Comparison of ENCODE assay signal across 8 cellular contexts in the genomic region with DNA sequence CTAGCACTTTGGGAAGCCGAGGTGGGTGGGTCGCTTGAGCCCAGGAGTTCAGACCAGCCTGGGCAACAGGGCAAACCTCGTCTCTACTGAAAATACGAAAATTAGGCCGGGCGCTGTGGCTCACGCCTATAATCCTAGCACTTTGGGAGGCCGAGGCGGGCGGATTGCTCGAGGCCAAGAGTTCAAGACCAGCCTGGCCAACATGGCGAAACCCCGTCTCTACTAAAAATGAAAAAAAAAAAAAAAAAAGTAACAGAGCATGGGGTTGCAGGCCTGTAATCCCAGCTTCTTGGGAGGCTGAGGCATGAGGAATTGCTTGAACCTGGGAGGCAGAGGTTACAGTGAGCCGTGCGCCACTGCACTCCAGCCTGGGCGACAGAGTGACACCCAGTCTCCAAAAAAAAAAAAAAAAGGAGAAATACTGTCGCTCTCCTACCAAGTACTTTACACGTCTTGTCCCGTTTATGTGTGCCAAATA. TPM values are rescaled to one million over a fixed set of nuclear protein-coding genes. Genes with fewer than 3 reads are reported as not detected.
DNase-seq lines count a peak whose midpoint lies in the region; ATAC-seq and TF ChIP-seq lines count a peak whose summit lies in the region.

No MANE protein-coding gene starts in this region.

- H3K9me3 ChIP-seq in left ventricle myocardium inferior (replicated peaks): no peaks in the 10 kb centered on the region
- H3K9me3 ChIP-seq in mucosa of rectum (ENCODE audit: control insufficient read depth in 2 of 2, low read length in 2 of 2): no peaks in the 10 kb centered on the region
- H3K9me3 ChIP-seq in effector memory CD4-positive, alpha-beta T cell (ENCODE audit: control insufficient read depth, low read length): no peaks in the 10 kb centered on the region

- POLR2A ChIA-PET in MCF 10A (lab: Yijun Ruan, JAX): interaction anchor here (0.6 to 1.7 kb wide), 8 partner anchors 11 to 384 kb away, joined by 3 to 13 read pairs (median 3); a partner anchor contains a TSS

- H3K27me3 ChIP-seq in left ventricle myocardium inferior (ENCODE audit: low read depth): no peaks in the 10 kb centered on the region
- no peaks in the 10 kb centered on the region for H3K27me3 ChIP-seq in mucosa of rectum (ENCODE audit: control insufficient read depth in 2 of 2, insufficient read depth in 2 of 2, low read length in 2 of 2)
- H3K27me3 ChIP-seq in effector memory CD4-positive, alpha-beta T cell (replicated peaks; ENCODE audit: control insufficient read depth, insufficient read depth, low read length, poor library complexity, severe bottlenecking): no peaks in the 10 kb centered on the region

- H3K27ac ChIP-seq in left ventricle myocardium inferior (replicated peaks) (no peak overlapping the region), mucosa of rectum (ENCODE audit: low read depth in 2 of 2, low read length in 2 of 2) (no peak overlapping the region)
- H3K27ac ChIP-seq in effector memory CD4-positive, alpha-beta T cell (ENCODE audit: insufficient read depth, low read length, poor library complexity, severe bottlenecking): no peak overlapping the region

- H3K36me3 Mint-ChIP-seq in MCF 10A (ENCODE audit: insufficient read depth, unreplicated experiment): peaks cover 5% of the 10 kb centered on the region

- ATAC-seq in Right ventricle myocardium inferior: no peak

- no peaks in the 10 kb centered on the region for H3K36me3 ChIP-seq in left ventricle myocardium inferior
- H3K36me3 ChIP-seq in mucosa of rectum (ENCODE audit: control insufficient read depth in 2 of 2, insufficient read depth in 2 of 2, low read length in 2 of 2): no peaks in the 10 kb centered on the region
- H3K36me3 ChIP-seq in effector memory CD4-positive, alpha-beta T cell (ENCODE audit: control insufficient read depth, insufficient read depth, low read length): no peaks in the 10 kb centered on the region

- no peaks in the 10 kb centered on the region for H3K27me3 Mint-ChIP-seq in MCF 10A (ENCODE audit: insufficient read depth, unreplicated experiment)

- peak overlapping the region; percentile 71 for H3K4me3 ChIP-seq in left ventricle myocardium inferior
- H3K4me3 ChIP-seq in mucosa of rectum (ENCODE audit: low read length in 2 of 2): peak overlapping the region; percentile 70 to 85
- no peak overlapping the region for H3K4me3 ChIP-seq in effector memory CD4-positive, alpha-beta T cell (ENCODE audit: insufficient read depth, low read depth, low read length, poor library complexity, severe bottlenecking)

- CTCF ChIA-PET in MCF 10A (lab: Yijun Ruan, JAX): interaction anchor here (0.6 to 18.0 kb wide), 15 partner anchors 9 to 779 kb away, joined by 3 to 242 read pairs (median 5); a partner anchor contains a TSS

- H3K9me3 Mint-ChIP-seq in MCF 10A (ENCODE audit: unreplicated experiment): no peaks in the 10 kb centered on the region

- intact Hi-C loops in left ventricle myocardium inferior (cut with micrococcal nuclease): no loop called here
- intact Hi-C loops in Right ventricle myocardium inferior (cut with DNase I): no loop called here
- intact Hi-C loops in MCF 10A (cut with micrococcal nuclease): no loop called here

- no peak for TF ChIP-seq CTCF in left ventricle myocardium inferior (IDR thresholded peaks at IDR 0.05; ENCODE audit: borderline replicate concordance)
- TF ChIP-seq CTCF in MCF 10A (IDR thresholded peaks at IDR 0.05; ENCODE audit: unreplicated experiment): no peak

- H3K4me1 Mint-ChIP-seq in MCF 10A (ENCODE audit: insufficient read depth, unreplicated experiment): peaks cover 33% of the 10 kb centered on the region

- TSS peak; percentile 16 for BruUV-seq in MCF 10A (replicated peaks; lab: Mats Ljungman, UMichigan)

- DNase-seq in left ventricle myocardium inferior (no peak), Right ventricle myocardium inferior (ENCODE audit: missing footprints) (no peak), MCF 10A (ENCODE audit: unreplicated experiment) (no peak), NCI-H2196 treated with DMSO at 0.1 percent for 48 hours (lab: John Stamatoyannopoulos, UW; ENCODE audit: unreplicated experiment) (no peak), GM03348 (ENCODE audit: low spot score) (no peak), H4 (ENCODE audit: low spot score) (no peak)
- no peak for DNase-seq in effector memory CD4-positive, alpha-beta T cell

- H3K9ac ChIP-seq in mucosa of rectum (ENCODE audit: low read depth in 1 of 2, low read length in 2 of 2): no peak overlapping the region

- H3K27ac Mint-ChIP-seq in MCF 10A (ENCODE audit: low read depth, unreplicated experiment): peak overlapping the region; percentile 91

- H3K4me3 Mint-ChIP-seq in MCF 10A (ENCODE audit: unreplicated experiment): peak overlapping the region; percentile 92

- H3K4me1 ChIP-seq in left ventricle myocardium inferior (peaks cover 13% of the 10 kb centered on the region), mucosa of rectum (ENCODE audit: control insufficient read depth in 2 of 2, insufficient read depth in 2 of 2, low read length in 2 of 2) (peaks cover 5 to 6% of the 10 kb centered on the region in 2 donors)
- H3K4me1 ChIP-seq in effector memory CD4-positive, alpha-beta T cell (ENCODE audit: control insufficient read depth, insufficient read depth, low read length, poor library complexity, severe bottlenecking): peaks cover 5% of the 10 kb centered on the region

RNA-seq across cellular contexts. Expression of a gene that starts 0.7 kb away (rescaled TPM):
- 0.19 TPM for total RNA-seq in left ventricle myocardium inferior
- total RNA-seq in Right ventricle myocardium inferior: 0.32 TPM
- 33.4 and 44.5 TPM in 2 replicates for total RNA-seq in MCF 10A (2022)
- total RNA-seq in H4 (2014; rRNA removed; shearing (Covaris generic)): 37.0 and 53.1 TPM in 2 replicates

Comparison
In these comparisons a context has a peak if more than half of its experiments do, and no peak if none do; other contexts are left out.
1. RNA of a gene that starts 0.7 kb away (total RNA-seq): 37.0 to 53.1 TPM in H4 and 33.4 to 44.5 TPM in MCF 10A; 0.32 TPM in Right ventricle myocardium inferior (single experiment) and 0.19 TPM in left ventricle myocardium inferior (single experiment); every median in the first group is over 10 times any median in the second.